ENCODE assay signal across 17 cellular contexts in genomic region chr3:118110196-118110595, GRCh38.
"Had no signal": no experiment of that assay in that cellular context is flagged by ENCODE, and none has a peak within 500 bp of the region (broad histone marks: within the 10 kb centered on the region; RNA-seq: fewer than 3 reads in every experiment).

No MANE protein-coding gene starts in this region.

- H3K4me3 ChIP-seq: ascending aorta, cardiac muscle cell, dorsolateral prefrontal cortex, tibial artery, uterus had no signal

- H3K36me3 Mint-ChIP-seq: natural killer cell treated with Interleukin-12 subunit alpha and Interleukin-12 subunit beta and Interleukin-15 and Interleukin-18, amount 100 ng/mL, for 72 hours; stimulated activated naive B cell treated with anti-CD40 and anti-IgM and Interleukin-4, amounts not matched to agents 10 μg/mL and 1 μg/mL and 100 μg/mL, for 72 hours had no signal

- H3K36me3 ChIP-seq: ascending aorta, cardiac muscle cell, tibial artery, uterus had no signal

- H3K27me3 ChIP-seq: ascending aorta, cardiac muscle cell, dorsolateral prefrontal cortex, tibial artery, uterus had no signal

- H3K9me3 ChIP-seq: ascending aorta, tibial artery, uterus had no signal

- H3K27ac Mint-ChIP-seq: activated naive CD4-positive, alpha-beta T cell treated with anti-CD3 and anti-CD28 coated beads for 36 hours; activated naive CD8-positive, alpha-beta T cell treated with anti-CD3 and anti-CD28 coated beads, Interleukin-2, amount 50 U/mL, for 24 hours; endodermal cell; natural killer cell treated with Interleukin-12 subunit alpha and Interleukin-12 subunit beta and Interleukin-15 and Interleukin-18, amount 100 ng/mL, for 72 hours; stimulated activated naive B cell treated with anti-CD40 and anti-IgM and Interleukin-4, amounts not matched to agents 10 μg/mL and 1 μg/mL and 100 μg/mL, for 72 hours had no signal

- H3K4me1 Mint-ChIP-seq: activated naive CD8-positive, alpha-beta T cell treated with anti-CD3 and anti-CD28 coated beads, Interleukin-2, amount 50 U/mL, for 24 hours; stimulated activated naive B cell treated with anti-CD40 and anti-IgM and Interleukin-4, amounts not matched to agents 10 μg/mL and 1 μg/mL and 100 μg/mL, for 72 hours had no signal

- DNase-seq: activated naive CD4-positive, alpha-beta T cell treated with anti-CD3 and anti-CD28 coated beads for 36 hours; activated naive CD8-positive, alpha-beta T cell treated with anti-CD3 and anti-CD28 coated beads, Interleukin-2, amount 50 U/mL, for 24 hours; dorsolateral prefrontal cortex; endodermal cell; erythroblast; left ventricle myocardium superior; mesenchymal stem cell; nucleus accumbens; posterior cingulate gyrus; stimulated activated CD4-positive, alpha-beta T cell treated with anti-CD3 and anti-CD28 coated beads, Interleukin-2, amount 100 ng/mL, for 48 hours; stimulated activated naive B cell treated with anti-CD40 and anti-IgM and Interleukin-4, amounts not matched to agents 10 μg/mL and 1 μg/mL and 100 μg/mL, for 72 hours; tibial artery; uterus had no signal

- H3K4me3 Mint-ChIP-seq: activated naive CD4-positive, alpha-beta T cell treated with anti-CD3 and anti-CD28 coated beads for 36 hours; activated naive CD8-positive, alpha-beta T cell treated with anti-CD3 and anti-CD28 coated beads, Interleukin-2, amount 50 U/mL, for 24 hours; endodermal cell; natural killer cell treated with Interleukin-12 subunit alpha and Interleukin-12 subunit beta and Interleukin-15 and Interleukin-18, amount 100 ng/mL, for 72 hours; stimulated activated naive B cell treated with anti-CD40 and anti-IgM and Interleukin-4, amounts not matched to agents 10 μg/mL and 1 μg/mL and 100 μg/mL, for 72 hours had no signal

- H3K27me3 Mint-ChIP-seq: activated naive CD8-positive, alpha-beta T cell treated with anti-CD3 and anti-CD28 coated beads, Interleukin-2, amount 50 U/mL, for 24 hours; natural killer cell treated with Interleukin-12 subunit alpha and Interleukin-12 subunit beta and Interleukin-15 and Interleukin-18, amount 100 ng/mL, for 72 hours; stimulated activated naive B cell treated with anti-CD40 and anti-IgM and Interleukin-4, amounts not matched to agents 10 μg/mL and 1 μg/mL and 100 μg/mL, for 72 hours had no signal

- H3K9me3 Mint-ChIP-seq: endodermal cell had no signal

- H3K4me1 ChIP-seq: ascending aorta, tibial artery, uterus had no signal

- H3K27ac ChIP-seq: ascending aorta, cardiac muscle cell, dorsolateral prefrontal cortex, tibial artery, uterus had no signal

- ATAC-seq: activated CD4-positive, CD25-positive, alpha-beta regulatory T cell treated with anti-CD3 and anti-CD28 coated beads, Interleukin-2, amount 50 U/mL, for 24 hours; activated naive CD8-positive, alpha-beta T cell treated with anti-CD3 and anti-CD28 coated beads, Interleukin-2, amount 50 U/mL, for 24 hours; left ventricle myocardium superior; natural killer cell treated with Interleukin-12 subunit alpha and Interleukin-12 subunit beta and Interleukin-15 and Interleukin-18, amount 100 ng/mL, for 72 hours; stimulated activated naive B cell treated with anti-CD40 and anti-IgM and Interleukin-4, amounts not matched to agents 10 μg/mL and 1 μg/mL and 100 μg/mL, for 72 hours had no signal
